In the genomic region with DNA sequence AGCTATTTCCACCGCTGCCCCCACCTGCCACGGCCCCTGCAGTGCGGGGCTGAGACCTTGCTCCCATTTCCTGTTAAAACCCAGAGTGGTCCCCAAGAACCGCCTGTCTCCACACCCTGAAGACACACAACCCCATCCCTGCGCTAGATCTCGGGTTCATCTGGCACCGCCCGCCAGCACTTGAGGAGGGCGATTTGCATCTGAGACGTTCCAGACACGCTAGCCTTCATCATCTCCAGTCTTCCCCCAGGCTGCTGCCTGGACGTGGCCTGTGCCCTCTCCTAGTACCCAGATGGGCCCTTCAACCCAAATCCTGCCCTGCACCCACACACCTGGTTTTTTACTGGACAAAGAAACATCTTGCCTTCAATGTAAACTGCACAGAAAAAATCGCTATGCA, we compare ENCODE assay signal across 11 cellular contexts.
"Had no signal": no experiment of that assay in that cellular context is flagged by ENCODE, and none has a peak within 500 bp of the region (broad histone marks: within the 10 kb centered on the region; RNA-seq: fewer than 3 reads in every experiment).

No MANE protein-coding gene starts in this region.

- H3K4me3 ChIP-seq: gastroesophageal sphincter, hepatocyte, pancreas, SJCRH30, tibial nerve had no signal

- DNase-seq: activated naive CD4-positive, alpha-beta T cell; effector memory CD4-positive, alpha-beta T cell; SJCRH30 had no signal

- H3K27me3 ChIP-seq: hepatocyte, pancreas, SJCRH30, tibial nerve had no signal

- H3K4me1 ChIP-seq: gastroesophageal sphincter, pancreas, SJCRH30 had no signal

- H3K27ac Mint-ChIP-seq: natural killer cell treated with Interleukin-12 subunit alpha and Interleukin-12 subunit beta and Interleukin-15 and Interleukin-18, amount 100 ng/mL, for 72 hours; T-helper 2 cell treated with Interferon-gamma antibody and Interleukin-4, amounts not matched to agents 5 μg/mL and 100 μg/mL, for 36 hours had no signal

- ATAC-seq: activated CD4-positive, CD25-positive, alpha-beta regulatory T cell treated with anti-CD3 and anti-CD28 coated beads, Interleukin-2, amount 50 U/mL, for 24 hours; gastroesophageal sphincter; stimulated activated effector memory CD8-positive, alpha-beta T cell treated with anti-CD3 and anti-CD28 coated beads, Interleukin-12 subunit alpha, Interleukin-12 subunit beta, amount 100 ng/mL, for 72 hours had no signal

- H3K9me3 ChIP-seq: SJCRH30 had no signal

- H3K27ac ChIP-seq: gastroesophageal sphincter, hepatocyte, pancreas, SJCRH30, tibial nerve had no signal

- H3K27me3 Mint-ChIP-seq: natural killer cell treated with Interleukin-12 subunit alpha and Interleukin-12 subunit beta and Interleukin-15 and Interleukin-18, amount 100 ng/mL, for 72 hours had no signal

- H3K4me3 Mint-ChIP-seq: natural killer cell treated with Interleukin-12 subunit alpha and Interleukin-12 subunit beta and Interleukin-15 and Interleukin-18, amount 100 ng/mL, for 72 hours; stimulated activated effector memory CD8-positive, alpha-beta T cell treated with anti-CD3 and anti-CD28 coated beads, Interleukin-12 subunit alpha, Interleukin-12 subunit beta, amount 100 ng/mL, for 72 hours; T-helper 2 cell treated with Interferon-gamma antibody and Interleukin-4, amounts not matched to agents 5 μg/mL and 100 μg/mL, for 36 hours had no signal

- H3K36me3 ChIP-seq: SJCRH30 had no signal
